ENCODE assay signal across 8 cellular contexts in genomic region chr5:16934669-16935068, GRCh38. TPM values are rescaled to one million over a fixed set of nuclear protein-coding genes. Genes with fewer than 3 reads are reported as not detected.
DNase-seq lines count a peak whose midpoint lies in the region; ATAC-seq, FAIRE-seq and TF ChIP-seq lines count a peak whose summit lies in the region.

No MANE protein-coding gene starts in this region.

- no peak for ATAC-seq in heart left ventricle
- no peak for ATAC-seq in Right ventricle myocardium inferior
- ATAC-seq in right lobe of liver: no peak
- no peak for ATAC-seq in GM19452 (IDR thresholded peaks at IDR 0.05; ENCODE audit: unreplicated experiment)
- no peak for ATAC-seq in sciatic nerve
- no peak for ATAC-seq in left colon

- intact Hi-C loops in heart left ventricle (cut with DNase I): loop anchor here (2.0 to 10.0 kb wide), 14 partner anchors 86 to 260 kb away; no protein-coding TSS in a partner anchor
- intact Hi-C loops in Right ventricle myocardium inferior (cut with DNase I): loop anchor here (1.0 to 10.0 kb wide), 4 partner anchors 110 to 255 kb away; no protein-coding TSS in a partner anchor
- intact Hi-C loops in right lobe of liver (cut with DNase I): no loop called here
- intact Hi-C loops in uterus (cut with DNase I; ENCODE audit: low total_unique reads): no loop called here
- intact Hi-C loops in sciatic nerve (cut with DNase I): loop anchor here (10.0 kb wide), 1 partner anchor 270 kb away; no protein-coding TSS in a partner anchor
- intact Hi-C loops in left colon (cut with DNase I, micrococcal nuclease): loop anchor here in 1 of 2 donors (10.0 kb wide), 1 partner anchor 140 kb away; no protein-coding TSS in a partner anchor

- H3K36me3 Mint-ChIP-seq in astrocyte (ENCODE audit: low read depth, unreplicated experiment): no peaks in the 10 kb centered on the region

- H2AFZ ChIP-seq in astrocyte (ENCODE audit: low read depth, low read length): no peak overlapping the region

- FAIRE-seq in astrocyte (lab: Jason Lieb, UNC): no peak

- H3K27ac Mint-ChIP-seq in astrocyte (ENCODE audit: unreplicated experiment): peak overlapping the region; percentile 87

- peaks cover 54% of the 10 kb centered on the region for H4K20me1 ChIP-seq in astrocyte (ENCODE audit: insufficient read depth, low read length)

- H3K4me3 ChIP-seq in heart left ventricle (peak overlapping the region; percentile 60 to 90 (median 74)), astrocyte (ENCODE audit: insufficient read depth, low read depth, low read length) (peak overlapping the region; percentile 96), right lobe of liver (peak overlapping the region; percentile 60 to 66 (median 61)), uterus (peak overlapping the region; percentile 64 to 71)

- H3K4me1 ChIP-seq in heart left ventricle (peaks cover 0 to 28% (median 11%) of the 10 kb centered on the region in 12 donors), astrocyte (ENCODE audit: insufficient read depth, low read length) (peaks cover 36% of the 10 kb centered on the region), right lobe of liver (peaks cover 0 to 16% (median 0%) of the 10 kb centered on the region in 4 donors), uterus (no peaks in the 10 kb centered on the region)

- H3K27me3 Mint-ChIP-seq in astrocyte (ENCODE audit: low read depth, unreplicated experiment): peaks cover 9% of the 10 kb centered on the region

- no peaks in the 10 kb centered on the region for H3K9me3 Mint-ChIP-seq in astrocyte (ENCODE audit: unreplicated experiment)

- peaks cover 64% of the 10 kb centered on the region for H3K79me2 ChIP-seq in astrocyte (ENCODE audit: insufficient read depth, low read length)

- H3K4me3 Mint-ChIP-seq in astrocyte (ENCODE audit: unreplicated experiment): peak overlapping the region; percentile 98

- WGBS in heart left ventricle, 4 donors: 0 to 2% (median 1%) methylated on average over 4 of the region's 4 CpGs
- WGBS in right lobe of liver (ENCODE audit: insufficient coverage, low coverage, low lambda C conversion rate, missing lambda C conversion rate): 0% methylated on average over 4 of the region's 4 CpGs

- peak overlapping the region; percentile 82 for H3K4me2 ChIP-seq in astrocyte (ENCODE audit: low read length)

- DNase-seq in heart left ventricle (no peak), Right ventricle myocardium inferior (ENCODE audit: missing footprints) (no peak), astrocyte (ENCODE audit: low read depth) (peak; percentile 50), right lobe of liver (no peak), uterus (no peak), sciatic nerve (ENCODE audit: low spot score) (no peak), left colon (no peak)

- peak overlapping the region; percentile 97 for H3K9ac ChIP-seq in astrocyte (ENCODE audit: low read length)

- H3K27ac ChIP-seq in heart left ventricle: peak overlapping the region in 2 of 12 donors; percentile 64 to 79
- H3K27ac ChIP-seq in astrocyte (ENCODE audit: low read depth, low read length): peak overlapping the region; percentile 91
- H3K27ac ChIP-seq in right lobe of liver: peak overlapping the region in 2 of 3 donors; percentile 48 to 57
- H3K27ac ChIP-seq in uterus: no peak overlapping the region

- no peaks in the 10 kb centered on the region for H3K9me3 ChIP-seq in heart left ventricle
- no peaks in the 10 kb centered on the region for H3K9me3 ChIP-seq in astrocyte (ENCODE audit: insufficient read depth, low read depth, low read length)
- H3K9me3 ChIP-seq in right lobe of liver: no peaks in the 10 kb centered on the region
- H3K9me3 ChIP-seq in uterus: no peaks in the 10 kb centered on the region

- no peak for TF ChIP-seq POLR2A in heart left ventricle (IDR thresholded peaks at IDR 0.05)
- no peak for TF ChIP-seq POLR2A in right lobe of liver (IDR thresholded peaks at IDR 0.05)
- TF ChIP-seq POLR2A in uterus (IDR thresholded peaks at IDR 0.05): no peak

- TF ChIP-seq CTCF in heart left ventricle (IDR thresholded peaks at IDR 0.05): no peak
- TF ChIP-seq CTCF in astrocyte (IDR thresholded peaks at IDR 0.05; ENCODE audit: insufficient read depth, low read depth, low read length): no peak
- no peak for TF ChIP-seq CTCF in right lobe of liver (IDR thresholded peaks at IDR 0.05)
- TF ChIP-seq CTCF in uterus (IDR thresholded peaks at IDR 0.05): no peak

- H3K4me1 Mint-ChIP-seq in astrocyte (ENCODE audit: low read depth, unreplicated experiment): peaks cover 34% of the 10 kb centered on the region

- H3K27me3 ChIP-seq in heart left ventricle: peaks cover 0 to 65% (median 24%) of the 10 kb centered on the region in 9 donors
- H3K27me3 ChIP-seq in astrocyte (ENCODE audit: insufficient read depth, low read length): peaks cover 9% of the 10 kb centered on the region
- peaks cover 0 to 26% of the 10 kb centered on the region in 2 donors for H3K27me3 ChIP-seq in right lobe of liver
- H3K27me3 ChIP-seq in uterus: no peaks in the 10 kb centered on the region

- H3K36me3 ChIP-seq in heart left ventricle: no peaks in the 10 kb centered on the region
- H3K36me3 ChIP-seq in astrocyte (ENCODE audit: insufficient read depth, low read length): no peaks in the 10 kb centered on the region
- no peaks in the 10 kb centered on the region for H3K36me3 ChIP-seq in right lobe of liver
- no peaks in the 10 kb centered on the region for H3K36me3 ChIP-seq in uterus

RNA-seq across cellular contexts. Expression of gene MYO10, which starts 1.4 kb away (rescaled TPM):
- total RNA-seq in heart left ventricle (10 to 100 TPM in 1 of 9 donors, 1 to 10 TPM in 8; 2.0 to 17.3 (median 5.5) TPM), Right ventricle myocardium inferior (4.8 TPM), astrocyte (65.7 and 80.2 TPM in 2 replicates), right lobe of liver (10 to 100 TPM in 2 of 6 experiments, 1 to 10 TPM in 4; 3.9 to 13.1 (median 6.9) TPM), uterus (10 to 100 TPM in 3 of 4 donors, 1 to 10 TPM in 1; 3.2 to 30.7 (median 22.9) TPM), sciatic nerve (25.9 TPM), left colon (10 to 100 TPM; 57.6 to 71.7 TPM)
- 1 to 10 TPM; 2.0 to 2.8 TPM for polyA plus RNA-seq in heart left ventricle

Comparison
In these comparisons a context has a peak if more than half of its experiments do, and no peak if none do; other contexts are left out.
1. H3K27ac ChIP-seq: peak in astrocyte (single experiment) and right lobe of liver (2 of 3); none in uterus (0 of 2).
2. intact Hi-C loops: an anchor here in heart left ventricle (2.0 to 10.0 kb wide), Right ventricle myocardium inferior (1.0 to 10.0 kb wide) and sciatic nerve (10.0 kb wide); none called in right lobe of liver and uterus.
3. Peak in every context shown above with its lines, with median percentiles within 50 percentile points of each other: H3K4me3 ChIP-seq.